In the genomic region with DNA sequence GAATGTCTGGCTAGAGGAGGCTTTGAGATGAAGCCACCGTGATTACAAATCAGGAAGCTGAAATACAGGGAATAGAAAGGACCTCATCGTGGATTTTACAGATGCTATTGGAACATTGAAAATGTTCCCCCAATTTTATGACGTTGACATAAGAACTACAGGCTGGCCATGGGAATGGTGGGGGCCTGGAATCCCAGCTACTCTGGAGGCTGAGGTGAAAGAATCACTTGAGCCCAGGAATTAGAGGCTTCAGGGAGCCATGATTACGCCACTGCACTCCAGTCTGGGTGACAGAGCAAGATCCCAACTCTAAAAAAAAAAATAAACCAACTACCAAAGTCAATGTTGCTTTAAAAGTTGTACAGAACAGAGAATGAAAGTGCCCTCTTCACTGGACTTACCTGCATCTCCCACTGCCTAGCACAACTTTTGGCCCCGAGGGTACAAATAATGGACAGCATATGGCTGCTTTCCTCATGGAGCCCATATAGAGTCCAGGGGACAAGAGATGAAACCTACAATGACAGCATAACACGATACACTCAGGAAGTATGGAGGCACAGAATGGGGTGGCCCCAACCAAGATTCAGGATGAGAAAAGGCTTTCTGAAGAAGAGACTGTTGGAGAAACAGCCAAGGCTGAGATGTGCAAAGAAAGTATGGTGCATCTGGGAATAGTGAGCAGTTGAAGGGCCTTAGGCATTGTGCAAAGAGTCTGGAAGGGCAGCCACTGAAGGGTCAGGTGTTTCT, we compare ENCODE assay signal across 34 cellular contexts.
DNase-seq lines count a peak whose midpoint lies in the region; ATAC-seq and TF ChIP-seq lines count a peak whose summit lies in the region.
"Had no signal": no experiment of that assay in that cellular context is flagged by ENCODE, and none has a peak within 500 bp of the region (broad histone marks: within the 10 kb centered on the region; RNA-seq: fewer than 3 reads in every experiment).

No MANE protein-coding gene starts in this region.

- no peaks in the 10 kb centered on the region for H3K79me2 ChIP-seq in neural progenitor cell (ENCODE audit: low read depth)

- H4K20me1 ChIP-seq in neural progenitor cell (ENCODE audit: low read depth): no peaks in the 10 kb centered on the region
- H4K20me1 ChIP-seq: BLaER1; BLaER1 treated with 17β-estradiol and CSF1 and Interleukin-3, amounts not matched to agents 10 nM and 100 nM had no signal

- no peak for ATAC-seq in esophagus mucosa
- ATAC-seq in T-helper 17 cell: no peak
- ATAC-seq: A549; CD8-positive, alpha-beta T cell had no signal

- H3K27ac Mint-ChIP-seq in nephron progenitor cell (peak overlapping the region; percentile 2), neural progenitor cell (peak overlapping the region; percentile 50), T-helper 17 cell (no peak overlapping the region)
- H3K27ac Mint-ChIP-seq: B cell; CD14-positive monocyte; CD4-positive, alpha-beta memory T cell; CD4-positive, alpha-beta T cell; CD4-positive, CD25-positive, alpha-beta regulatory T cell; CD8-positive, alpha-beta memory T cell; CD8-positive, alpha-beta T cell had no signal

- H3K36me3 ChIP-seq in BE2C: peaks cover 19% of the 10 kb centered on the region
- no peaks in the 10 kb centered on the region for H3K36me3 ChIP-seq in neural progenitor cell
- H3K36me3 ChIP-seq: BLaER1; BLaER1 treated with 17β-estradiol and CSF1 and Interleukin-3, amounts not matched to agents 10 nM and 100 nM had no signal

- peaks cover 27% of the 10 kb centered on the region for H3K4me1 Mint-ChIP-seq in nephron progenitor cell
- H3K4me1 Mint-ChIP-seq in neural progenitor cell: peaks cover 35% of the 10 kb centered on the region
- H3K4me1 Mint-ChIP-seq in T-helper 17 cell: no peaks in the 10 kb centered on the region
- H3K4me1 Mint-ChIP-seq: B cell; CD14-positive monocyte; CD4-positive, alpha-beta memory T cell; CD4-positive, CD25-positive, alpha-beta regulatory T cell; CD8-positive, alpha-beta memory T cell had no signal

- H3K4me3 ChIP-seq in BE2C (ENCODE audit: low read depth, low read length): no peak overlapping the region
- H3K4me3 ChIP-seq in neural progenitor cell: no peak overlapping the region
- H3K4me3 ChIP-seq: A549; BLaER1; BLaER1 treated with 17β-estradiol and CSF1 and Interleukin-3, amounts not matched to agents 10 nM and 100 nM had no signal

- H3K27me3 Mint-ChIP-seq in nephron progenitor cell (ENCODE audit: low read depth, poor library complexity): peaks cover 10% of the 10 kb centered on the region
- peaks cover 5% of the 10 kb centered on the region for H3K27me3 Mint-ChIP-seq in neural progenitor cell (ENCODE audit: insufficient read depth, low read depth)
- H3K27me3 Mint-ChIP-seq in T-helper 17 cell: peaks cover 4% of the 10 kb centered on the region
- H3K27me3 Mint-ChIP-seq: CD4-positive, alpha-beta memory T cell; CD4-positive, alpha-beta T cell; CD4-positive, CD25-positive, alpha-beta regulatory T cell; CD8-positive, alpha-beta memory T cell had no signal

- H3K4me3 Mint-ChIP-seq in nephron progenitor cell (no peak overlapping the region), neural progenitor cell (no peak overlapping the region), T-helper 17 cell (no peak overlapping the region)
- H3K4me3 Mint-ChIP-seq: B cell; CD14-positive monocyte; CD4-positive, alpha-beta memory T cell; CD4-positive, alpha-beta T cell; CD4-positive, CD25-positive, alpha-beta regulatory T cell; CD8-positive, alpha-beta memory T cell; CD8-positive, alpha-beta T cell had no signal

- no peak overlapping the region for H2AFZ ChIP-seq in neural progenitor cell (replicated peaks)

- H3K27me3 ChIP-seq in BE2C (no peaks in the 10 kb centered on the region), neural progenitor cell (no peaks in the 10 kb centered on the region)
- H3K27me3 ChIP-seq: BLaER1; BLaER1 treated with 17β-estradiol and CSF1 and Interleukin-3, amounts not matched to agents 10 nM and 100 nM had no signal

- H3K9me3 ChIP-seq in BE2C (peaks cover 60% of the 10 kb centered on the region), neural progenitor cell (ENCODE audit: low read depth) (no peaks in the 10 kb centered on the region), T-helper 17 cell (ENCODE audit: control insufficient read depth, low read length, poor library complexity, severe bottlenecking) (peaks cover 2% of the 10 kb centered on the region)
- H3K9me3 ChIP-seq: BLaER1; BLaER1 treated with 17β-estradiol and CSF1 and Interleukin-3, amounts not matched to agents 10 nM and 100 nM; Caco-2 had no signal

- no peaks in the 10 kb centered on the region for H3F3A ChIP-seq in neural progenitor cell (ENCODE audit: low read depth)

- H3K9ac ChIP-seq in neural progenitor cell: no peak overlapping the region
- H3K9ac ChIP-seq: BLaER1; BLaER1 treated with 17β-estradiol and CSF1 and Interleukin-3, amounts not matched to agents 10 nM and 100 nM had no signal

- H3K36me3 Mint-ChIP-seq in nephron progenitor cell (ENCODE audit: low read depth): no peaks in the 10 kb centered on the region
- H3K36me3 Mint-ChIP-seq in neural progenitor cell: peaks cover 2% of the 10 kb centered on the region
- no peaks in the 10 kb centered on the region for H3K36me3 Mint-ChIP-seq in T-helper 17 cell (ENCODE audit: low read depth)
- H3K36me3 Mint-ChIP-seq: CD14-positive monocyte; CD4-positive, alpha-beta memory T cell; CD4-positive, CD25-positive, alpha-beta regulatory T cell; CD8-positive, alpha-beta memory T cell; CD8-positive, alpha-beta T cell had no signal

- TF ChIP-seq CTCF in BE2C (IDR thresholded peaks at IDR 0.05; ENCODE audit: low read depth, low read length): no peak
- TF ChIP-seq CTCF in nephron progenitor cell (IDR thresholded peaks at IDR 0.05): no peak
- TF ChIP-seq CTCF in neural progenitor cell (IDR thresholded peaks at IDR 0.05): no peak

- no peak overlapping the region for H3K27ac ChIP-seq in neural progenitor cell
- H3K27ac ChIP-seq: 22Rv1; A549; BLaER1; BLaER1 treated with 17β-estradiol and CSF1 and Interleukin-3, amounts not matched to agents 10 nM and 100 nM; C4-2B had no signal

- DNase-seq in BE2C: peak; percentile 95
- DNase-seq in SK-N-DZ (ENCODE audit: low spot score): peak; percentile 99
- DNase-seq in nephron progenitor cell: no peak
- DNase-seq in neural progenitor cell (ENCODE audit: low spot score): no peak
- no peak for DNase-seq in T-helper 17 cell
- no peak for DNase-seq in Kasumi-1 (lab: John Stamatoyannopoulos, UW)
- no peak for DNase-seq in middle frontal gyrus (ENCODE audit: extremely low spot score, low spot score)
- DNase-seq: 8988T; ACHN; AML-193; C1 segment of cervical spinal cord; Caco-2; Calu3; CD4-positive, alpha-beta memory T cell; CD4-positive, alpha-beta T cell; CD4-positive, CD25-positive, alpha-beta regulatory T cell; CD8-positive, alpha-beta memory T cell; CD8-positive, alpha-beta T cell; COR-L47; DMS 273 treated with DMSO at 0.1 percent for 48 hours; DMS153; DMS53; DMS79; DMS79 treated with DMSO at 0.1 percent for 48 hours; DND-41; EL had no signal

- H3K9me3 Mint-ChIP-seq in nephron progenitor cell (no peaks in the 10 kb centered on the region), neural progenitor cell (peaks cover 7% of the 10 kb centered on the region)
- H3K9me3 Mint-ChIP-seq: CD4-positive, alpha-beta T cell; CD8-positive, alpha-beta T cell had no signal

- no peak overlapping the region for H3K4me2 ChIP-seq in neural progenitor cell
- H3K4me2 ChIP-seq: A549; BLaER1; BLaER1 treated with 17β-estradiol and CSF1 and Interleukin-3, amounts not matched to agents 10 nM and 100 nM had no signal

- H3K4me1 ChIP-seq in BE2C: peaks cover 54% of the 10 kb centered on the region
- H3K4me1 ChIP-seq in neural progenitor cell: no peaks in the 10 kb centered on the region
- H3K4me1 ChIP-seq: A549; BLaER1; BLaER1 treated with 17β-estradiol and CSF1 and Interleukin-3, amounts not matched to agents 10 nM and 100 nM; Caco-2 had no signal

Comparison
In these comparisons a context has a peak if more than half of its experiments do, and no peak if none do; other contexts are left out.
1. DNase-seq: peak in BE2C (single experiment) and SK-N-DZ (single experiment); none in nephron progenitor cell (single experiment), neural progenitor cell (single experiment), T-helper 17 cell (0 of 3), Kasumi-1 (0 of 2) and middle frontal gyrus (single experiment).